Comparison of ENCODE assay signal across 9 cellular contexts in the genomic region with DNA sequence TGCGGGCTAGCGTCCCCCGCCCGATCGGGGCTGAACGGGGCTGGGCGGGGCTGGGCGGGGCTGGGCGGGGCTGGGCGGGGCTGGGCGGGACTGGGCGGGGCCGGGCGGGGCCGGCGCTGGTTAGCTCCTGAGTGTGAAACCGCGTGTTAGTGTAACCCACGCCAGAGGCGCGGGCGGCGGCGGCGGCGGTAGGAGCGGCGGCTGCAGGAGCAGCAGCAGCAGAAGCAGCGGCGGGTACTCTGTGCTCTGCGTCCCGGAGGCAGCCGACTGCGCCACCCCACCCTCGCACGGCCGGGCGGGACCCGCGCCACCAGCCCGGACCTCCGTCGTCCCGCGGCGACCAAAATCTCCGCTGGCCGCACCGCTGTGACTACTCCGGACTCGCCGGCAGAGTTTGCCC.
DNase-seq lines count a peak whose midpoint lies in the region; ATAC-seq lines count a peak whose summit lies in the region.
"Had no signal": no experiment of that assay in that cellular context is flagged by ENCODE, and none has a peak within 500 bp of the region (broad histone marks: within the 10 kb centered on the region; RNA-seq: fewer than 3 reads in every experiment).

No MANE protein-coding gene starts in this region.

- no peak for ATAC-seq in T-helper 17 cell
- ATAC-seq in GM18520 (IDR thresholded peaks at IDR 0.05; ENCODE audit: unreplicated experiment): no peak
- ATAC-seq in GM21825 (IDR thresholded peaks at IDR 0.05; ENCODE audit: unreplicated experiment): no peak
- ATAC-seq in HG03159 (IDR thresholded peaks at IDR 0.05; ENCODE audit: unreplicated experiment): no peak

- H3K4me1 Mint-ChIP-seq in T-helper 17 cell: no peaks in the 10 kb centered on the region

- DNase-seq in GM03348 (ENCODE audit: low spot score) (peak; percentile 2), T-helper 17 cell (no peak), germinal center (ENCODE audit: low spot score) (peak; percentile 9), kidney tubule cell (ENCODE audit: low spot score) (no peak)
- DNase-seq in stimulated activated CD4-positive, alpha-beta T cell treated with anti-CD3 and anti-CD28 coated beads, Interleukin-15, amount 100 ng/mL, for 24 hours: peak; percentile 57

- peaks cover 10% of the 10 kb centered on the region for H3K27me3 Mint-ChIP-seq in T-helper 17 cell

- no peaks in the 10 kb centered on the region for H3K9me3 ChIP-seq in T-helper 17 cell (ENCODE audit: control insufficient read depth, low read length, poor library complexity, severe bottlenecking)
- H3K9me3 ChIP-seq: Peyer's patch had no signal

- H3K4me3 Mint-ChIP-seq in T-helper 17 cell: peak overlapping the region; percentile 57

- H3K36me3 Mint-ChIP-seq in T-helper 17 cell (ENCODE audit: low read depth): no peaks in the 10 kb centered on the region

- H3K27ac Mint-ChIP-seq in T-helper 17 cell: no peak overlapping the region

Comparison
In these comparisons a context has a peak if more than half of its experiments do, and no peak if none do; other contexts are left out.
1. DNase-seq: peak in GM03348 (single experiment), germinal center (single experiment) and stimulated activated CD4-positive, alpha-beta T cell treated with anti-CD3 and anti-CD28 coated beads, Interleukin-15, amount 100 ng/mL, for 24 hours (single experiment); none in T-helper 17 cell (0 of 3) and kidney tubule cell (single experiment).